ENCODE assay signal across 8 cellular contexts in genomic region chr11:63683133-63683991, GRCh38. TPM values are rescaled to one million over a fixed set of nuclear protein-coding genes. Genes with fewer than 3 reads are reported as not detected.
DNase-seq lines count a peak whose midpoint lies in the region; ATAC-seq and TF ChIP-seq lines count a peak whose summit lies in the region.

No MANE protein-coding gene starts in this region.

- TF ChIP-seq CTCF in Caco-2 (IDR thresholded peaks at IDR 0.05; ENCODE audit: insufficient read depth in 1 of 2, low read depth in 1 of 2, low read length in 1 of 2, severe bottlenecking in 1 of 2, unreplicated experiment in 1 of 2), result no peak
- no peak for TF ChIP-seq CTCF in neural crest cell (conservative IDR thresholded peaks at IDR 0.05)

- H3K36me3 ChIP-seq in Caco-2 (ENCODE audit: control insufficient read depth, insufficient read depth, low read length) (no peaks in the 10 kb centered on the region), MG63 (peaks cover 11% of the 10 kb centered on the region)

- no peaks in the 10 kb centered on the region for H3K27me3 Mint-ChIP-seq in Caco-2 (ENCODE audit: insufficient read depth, unreplicated experiment)
- no peaks in the 10 kb centered on the region for H3K27me3 Mint-ChIP-seq in central memory CD8-positive, alpha-beta T cell
- peaks cover 2% of the 10 kb centered on the region for H3K27me3 Mint-ChIP-seq in neural crest cell (ENCODE audit: low read depth)

- no peak for DNase-seq in Caco-2
- DNase-seq in MG63, result no peak
- no peak for DNase-seq in central memory CD8-positive, alpha-beta T cell (ENCODE audit: low spot score in 2 of 2)
- DNase-seq in neural crest cell (ENCODE audit: low read depth, low spot score), result no peak
- no peak for DNase-seq in DMS53 (lab: John Stamatoyannopoulos, UW)
- no peak for DNase-seq in activated gamma-delta T cell (lab: John Stamatoyannopoulos, UW)

- CTCF ChIA-PET in Caco-2 (lab: Charles Lee), result interaction anchor here (0.7 to 3.0 kb wide), 6 partner anchors 8 to 320 kb away, joined by 3 to 15 read pairs (median 9); partner anchors contain the start of gene ATL3

- H3K9me3 Mint-ChIP-seq in Caco-2 (ENCODE audit: unreplicated experiment), result no peaks in the 10 kb centered on the region
- no peaks in the 10 kb centered on the region for H3K9me3 Mint-ChIP-seq in central memory CD8-positive, alpha-beta T cell
- no peaks in the 10 kb centered on the region for H3K9me3 Mint-ChIP-seq in neural crest cell

- no peak for ATAC-seq in central memory CD8-positive, alpha-beta T cell (replicated peaks; ENCODE audit: extremely low read depth, poor library complexity, severe bottlenecking)
- no peak for ATAC-seq in HG03521 (IDR thresholded peaks at IDR 0.05; ENCODE audit: unreplicated experiment)
- no peak for ATAC-seq in HG03108 (IDR thresholded peaks at IDR 0.05; ENCODE audit: unreplicated experiment)

- H3K4me1 ChIP-seq in Caco-2, result peaks cover 5% of the 10 kb centered on the region

- H3K4me3 ChIP-seq in Caco-2 (ENCODE audit: low read depth, low read length) (peak overlapping the region; percentile 91), MG63 (peak overlapping the region; percentile 98)

- H3K27me3 ChIP-seq in Caco-2 (replicated peaks; ENCODE audit: control insufficient read depth, insufficient read depth, low read length) (no peaks in the 10 kb centered on the region), MG63 (no peaks in the 10 kb centered on the region)

- H3K4me3 Mint-ChIP-seq in Caco-2 (ENCODE audit: unreplicated experiment) (peak overlapping the region; percentile 85), neural crest cell (peak overlapping the region; percentile 96)
- peak overlapping the region; percentile 86 for H3K4me3 Mint-ChIP-seq in central memory CD8-positive, alpha-beta T cell

- H3K36me3 Mint-ChIP-seq in Caco-2 (ENCODE audit: insufficient read depth, unreplicated experiment) (peaks cover 25% of the 10 kb centered on the region), neural crest cell (ENCODE audit: low read depth) (no peaks in the 10 kb centered on the region)
- peaks cover 9% of the 10 kb centered on the region for H3K36me3 Mint-ChIP-seq in central memory CD8-positive, alpha-beta T cell (ENCODE audit: insufficient read depth)

- intact Hi-C loops in Caco-2 (cut with micrococcal nuclease; ENCODE audit: unreplicated experiment), result no loop called here

- no peaks in the 10 kb centered on the region for H3K9me3 ChIP-seq in Caco-2
- H3K9me3 ChIP-seq in MG63, result no peaks in the 10 kb centered on the region

- H3K27ac Mint-ChIP-seq in Caco-2 (ENCODE audit: unreplicated experiment) (peak overlapping the region; percentile 68), neural crest cell (ENCODE audit: unreplicated experiment) (no peak overlapping the region)
- no peak overlapping the region for H3K27ac Mint-ChIP-seq in central memory CD8-positive, alpha-beta T cell (ENCODE audit: low read depth)

- H3K4me1 Mint-ChIP-seq in Caco-2 (ENCODE audit: low read depth, unreplicated experiment) (peaks cover 12% of the 10 kb centered on the region), neural crest cell (peaks cover 45% of the 10 kb centered on the region)
- H3K4me1 Mint-ChIP-seq in central memory CD8-positive, alpha-beta T cell, result peaks cover 23% of the 10 kb centered on the region

- POLR2A ChIA-PET in Caco-2 (lab: Charles Lee), result interaction anchor here (0.5 to 2.9 kb wide), 2 partner anchors 13 to 251 kb away, joined by 3 to 32 read pairs; partner anchors contain the start of gene ATL3

- BruUV-seq in Caco-2 (replicated peaks; lab: Mats Ljungman, UMichigan), result no TSS peak

RNA-seq across cellular contexts. Expression of gene RTN3, which starts 2.1 kb away (rescaled TPM):
- total RNA-seq in Caco-2 (2022), result 162 and 179 TPM in 2 replicates
- total RNA-seq in MG63 (2014; rRNA removed; shearing (Covaris generic); ENCODE audit: low replicate concordance), result 107 and 112 TPM in 2 replicates
- total RNA-seq in neural crest cell, result 136 and 137 TPM in 2 replicates

RNA-seq across cellular contexts. Expression of gene ATL3, which starts 12.2 kb away (rescaled TPM):
- total RNA-seq in Caco-2 (2022) (50.2 and 55.1 TPM in 2 replicates), neural crest cell (13.2 and 15.2 TPM in 2 replicates)
- total RNA-seq in MG63 (2014; rRNA removed; shearing (Covaris generic); ENCODE audit: low replicate concordance), result 92.4 and 93.6 TPM in 2 replicates
